ENCODE assay signal across 8 cellular contexts in the genomic region with DNA sequence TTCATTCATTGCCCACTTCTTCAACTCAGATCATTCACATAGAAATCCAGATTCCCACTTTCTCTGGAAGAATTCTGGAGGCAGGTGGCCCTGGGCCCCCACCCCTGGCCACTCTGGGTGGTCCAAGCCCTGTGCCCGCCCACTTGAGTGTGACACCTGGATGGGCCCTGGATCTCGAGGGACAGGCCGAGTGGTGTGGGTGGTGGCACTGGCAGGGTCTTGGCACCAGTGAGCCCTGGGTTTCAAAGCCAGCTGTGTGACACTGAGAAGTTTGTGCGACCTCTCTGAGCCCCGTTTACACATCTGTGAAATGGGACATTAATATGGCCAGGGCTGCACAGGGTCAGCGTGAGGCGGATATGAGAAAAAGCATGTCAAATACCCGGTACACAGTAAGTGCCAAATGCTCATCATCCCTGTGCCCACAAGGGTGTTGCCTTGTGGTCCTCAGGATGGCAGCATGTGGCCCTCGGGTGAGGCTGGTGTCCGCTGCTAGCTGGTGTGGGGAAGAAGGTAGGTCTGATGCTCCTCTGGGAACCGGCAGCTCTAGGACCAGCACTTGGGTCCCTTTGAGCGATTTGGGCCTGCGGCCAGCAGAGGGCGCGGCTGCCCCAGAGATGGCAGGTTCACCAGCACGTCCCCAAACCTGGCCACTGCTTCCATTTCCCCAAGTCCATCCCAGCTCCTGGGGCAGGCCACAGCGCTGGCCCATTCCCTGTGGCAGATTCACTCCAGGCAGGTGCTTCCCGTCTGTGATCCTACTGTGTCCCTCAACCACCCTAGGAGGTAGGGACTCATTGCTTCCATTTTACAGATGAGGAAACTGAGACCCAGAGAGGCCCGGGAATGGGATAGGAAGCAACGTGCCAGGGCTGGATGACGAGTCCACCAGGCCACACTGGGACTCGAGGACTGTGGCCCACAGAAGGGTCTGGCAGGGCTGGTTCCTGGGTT. TPM values are rescaled to one million over a fixed set of nuclear protein-coding genes. Genes with fewer than 3 reads are reported as not detected.
A peak's percentile ranks its signal among the peaks of the same experiment; 100 is the strongest.
DNase-seq lines count a peak whose midpoint lies in the region; ATAC-seq, FAIRE-seq and TF ChIP-seq lines count a peak whose summit lies in the region.

No MANE protein-coding gene starts in this region.

- H3K27ac ChIP-seq in KMS-11 (no peak overlapping the region), pancreas (no peak overlapping the region), tibial nerve (no peak overlapping the region)

- 41 to 44% methylated on average over 22 of the region's 22 CpGs for WGBS in pancreas, 2 donors
- 40 to 58% methylated on average over 13 to 18 of the region's 22 CpGs for WGBS in tibial nerve, 2 donors

- FAIRE-seq in pancreas (lab: Jason Lieb, UNC): no peak

- no peaks in the 10 kb centered on the region for H3K79me2 ChIP-seq in KMS-11 (ENCODE audit: insufficient read depth, low read depth)

- ATAC-seq in pancreas: peak in 2 of 4 donors; percentile 6 to 16
- ATAC-seq in GM18858 (IDR thresholded peaks at IDR 0.05; ENCODE audit: unreplicated experiment): no peak

- no peaks in the 10 kb centered on the region for H4K20me1 ChIP-seq in KMS-11 (ENCODE audit: insufficient read depth)

- no peak for TF ChIP-seq POLR2A in tibial nerve (IDR thresholded peaks at IDR 0.05)

- TF ChIP-seq CTCF in GM12872 (IDR thresholded peaks at IDR 0.05; ENCODE audit: insufficient read depth, low read depth, low read length): peak; percentile 98
- peak; percentile 94 for TF ChIP-seq CTCF in KMS-11 (conservative IDR thresholded peaks at IDR 0.05; ENCODE audit: low read depth, low read length)
- peak; percentile 62 to 79 (median 65) for TF ChIP-seq CTCF in pancreas (IDR thresholded peaks at IDR 0.05)
- peak; percentile 67 to 82 (median 73) for TF ChIP-seq CTCF in tibial nerve (IDR thresholded peaks at IDR 0.05)

- H3K9ac ChIP-seq in KMS-11: no peak overlapping the region

- H3K4me1 ChIP-seq in KMS-11 (ENCODE audit: low read depth, poor library complexity, severe bottlenecking) (peaks cover 16% of the 10 kb centered on the region), pancreas (peaks cover 4 to 18% (median 12%) of the 10 kb centered on the region in 3 donors), tibial nerve (peaks cover 0 to 37% (median 17%) of the 10 kb centered on the region in 4 donors)

- intact Hi-C loops in pancreas (cut with DNase I): no loop called here

- DNase-seq in SK-N-DZ (ENCODE audit: low spot score) (peak; percentile 82), glomerular visceral epithelial cell (ENCODE audit: extremely low spot score) (peak; percentile 67), pancreas (peak; percentile 67 to 93 (median 81)), tibial nerve (ENCODE audit: low spot score in 2 of 2) (peak; percentile 54 to 72)
- peak; percentile 53 for DNase-seq in activated gamma-delta T cell treated with anti-CD3 and anti-CD28 coated beads, Interleukin-2, amount 50 U/mL, for 16 hours (ENCODE audit: low read depth)

- H2AFZ ChIP-seq in KMS-11 (ENCODE audit: low read depth): no peak overlapping the region

- H3K9me3 ChIP-seq in pancreas (no peaks in the 10 kb centered on the region), tibial nerve (no peaks in the 10 kb centered on the region)

- no peak overlapping the region for H3K4me2 ChIP-seq in KMS-11

- H3K4me3 ChIP-seq in KMS-11 (IDR thresholded peaks at IDR 0.05; ENCODE audit: insufficient read depth, low read depth, low read length) (no peak overlapping the region), pancreas (no peak overlapping the region), tibial nerve (no peak overlapping the region)

- no peak for TF ChIP-seq EP300 in tibial nerve (IDR thresholded peaks at IDR 0.05)

- no peaks in the 10 kb centered on the region for H3K27me3 ChIP-seq in KMS-11 (ENCODE audit: insufficient read depth, low read depth)
- H3K27me3 ChIP-seq in pancreas: no peaks in the 10 kb centered on the region
- H3K27me3 ChIP-seq in tibial nerve: no peaks in the 10 kb centered on the region

- no peaks in the 10 kb centered on the region for H3K36me3 ChIP-seq in KMS-11 (ENCODE audit: insufficient read depth)
- H3K36me3 ChIP-seq in pancreas: peaks cover 0 to 23% (median 6%) of the 10 kb centered on the region in 3 donors
- peaks cover 0 to 39% (median 0%) of the 10 kb centered on the region in 3 donors for H3K36me3 ChIP-seq in tibial nerve

RNA-seq across cellular contexts. Expression of a gene that starts 3.6 kb away (rescaled TPM):
- polyA plus RNA-seq in SK-N-DZ (2014; cell fraction: cytosol; rRNA removed): 1.2 TPM in 1 of 2 replicates, not detected in the other
- polyA plus RNA-seq in SK-N-DZ (2014; cell fraction: nucleus; rRNA removed): 0.85 and 1.6 TPM in 2 replicates
- total RNA-seq in pancreas (1 to 10 TPM; 3.6 to 4.5 (median 3.8) TPM), tibial nerve (10 to 100 TPM in 2 of 4 donors, 1 to 10 TPM in 2; 6.7 to 27.7 (median 10.3) TPM)
- polyA plus RNA-seq in pancreas: 10 to 100 TPM; 14.3 to 15.9 TPM

RNA-seq across cellular contexts. Expression of a gene that starts 11.4 kb away (rescaled TPM):
- 3.7 and 4.3 TPM in 2 replicates for polyA plus RNA-seq in SK-N-DZ (2014; cell fraction: cytosol; rRNA removed)
- polyA plus RNA-seq in SK-N-DZ (2014; cell fraction: nucleus; rRNA removed): 6.9 and 10.0 TPM in 2 replicates
- total RNA-seq in pancreas (1 to 10 TPM in 2 of 6 donors, under 1 TPM in 4; 0.37 to 1.7 (median 0.81) TPM), tibial nerve (under 1 TPM in 1 of 4 donors, not detected in 3; 0.90 TPM)
- 10 to 100 TPM in 1 of 2 donors, 1 to 10 TPM in 1; 6.3 to 23.8 TPM for polyA plus RNA-seq in pancreas

RNA-seq across cellular contexts. Expression of a gene that starts 57.7 kb away (rescaled TPM):
- 3.0 and 3.6 TPM in 2 replicates for polyA plus RNA-seq in SK-N-DZ (2014; cell fraction: cytosol; rRNA removed)
- 5.4 and 5.7 TPM in 2 replicates for polyA plus RNA-seq in SK-N-DZ (2014; cell fraction: nucleus; rRNA removed)
- 10 to 100 TPM in 2 of 6 donors, 1 to 10 TPM in 4; 4.3 to 11.2 (median 9.1) TPM for total RNA-seq in pancreas
- 1 to 10 TPM; 5.4 to 8.7 TPM for polyA plus RNA-seq in pancreas
- total RNA-seq in tibial nerve: 10 to 100 TPM; 19.0 to 26.7 (median 23.0) TPM
